8 cellular contexts compared by ENCODE assay signal in the genomic region with DNA sequence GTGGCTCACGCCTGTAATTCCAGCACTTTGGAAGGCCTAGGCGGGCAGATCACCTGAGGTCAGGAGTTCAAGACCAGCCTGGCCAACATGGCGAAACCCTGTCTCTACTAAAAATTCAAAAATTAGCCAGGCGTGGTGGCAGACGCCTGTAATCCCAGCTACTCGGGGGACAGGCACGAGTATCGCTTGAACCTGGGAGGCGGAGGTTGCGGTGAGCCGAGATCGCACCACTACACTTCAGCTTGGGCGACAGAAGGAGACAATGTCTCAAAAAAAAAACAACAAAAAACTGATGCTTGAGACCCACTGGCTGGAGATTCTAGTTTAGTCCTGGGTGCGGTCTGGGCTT. TPM values are rescaled to one million over a fixed set of nuclear protein-coding genes. Genes with fewer than 3 reads are reported as not detected.
DNase-seq lines count a peak whose midpoint lies in the region; ATAC-seq, FAIRE-seq and TF ChIP-seq lines count a peak whose summit lies in the region.
"Not testable (repeated sequence)": the region's sequence is repeated elsewhere in the genome, so short reads cannot be mapped to it uniquely, and the experiment has no call there.

No MANE protein-coding gene starts in this region.

- not testable (repeated sequence) for H3K36me3 Mint-ChIP-seq in CD4-positive, alpha-beta T cell (ENCODE audit: low read depth); IgD-negative memory B cell; astrocyte (ENCODE audit: low read depth, unreplicated experiment); osteocyte (ENCODE audit: unreplicated experiment)

- H3K36me3 ChIP-seq in WERI-Rb-1; astrocyte (ENCODE audit: insufficient read depth, low read length); HepG2 (replicated peaks in 1 of 2; ENCODE audit: control insufficient read depth in 1 of 2, insufficient read depth in 2 of 2, low read length in 2 of 2); thoracic aorta: not testable (repeated sequence)

- peaks cover 43% of the 10 kb centered on the region for H3K79me2 ChIP-seq in astrocyte (ENCODE audit: insufficient read depth, low read length)
- peaks cover 31% of the 10 kb centered on the region for H3K79me2 ChIP-seq in HepG2 (ENCODE audit: insufficient read depth, low read length)

- not testable (repeated sequence) for H3K4me1 ChIP-seq in astrocyte (ENCODE audit: insufficient read depth, low read length); thoracic aorta (ENCODE audit: control insufficient read depth in 1 of 2, low read depth in 2 of 2)
- H3K4me1 ChIP-seq in HepG2 (ENCODE audit: insufficient read depth, low read length): peaks cover 10% of the 10 kb centered on the region; the same call in 1 of the 2 replicates

- peak overlapping the region; percentile 99 for H3K9ac ChIP-seq in astrocyte (ENCODE audit: low read length)
- peak overlapping the region; percentile 47 for H3K9ac ChIP-seq in HepG2 (ENCODE audit: insufficient read depth, low read depth, low read length)

- POLR2A ChIA-PET in CD4-positive, alpha-beta T cell (lab: Charles Lee): interaction anchor here (1.0 to 5.9 kb wide), 3 partner anchors 23 to 76 kb away, joined by 4 to 50 read pairs (median 8); a partner anchor contains a TSS
- POLR2A ChIA-PET in HepG2 (lab: Yijun Ruan, JAX): interaction anchor here (0.7 to 1.6 kb wide), 7 partner anchors 27 to 164 kb away, joined by 3 to 12 read pairs (median 6); a partner anchor contains a TSS

- ATAC-seq in CD4-positive, alpha-beta T cell (ENCODE audit: poor library complexity); HepG2; thoracic aorta (ENCODE audit: insufficient number of reproducible peaks, low FRiP score, low read depth): not testable (repeated sequence)

- peaks cover 29% of the 10 kb centered on the region for H3K4me1 Mint-ChIP-seq in CD4-positive, alpha-beta T cell (ENCODE audit: low read depth)
- H3K4me1 Mint-ChIP-seq in IgD-negative memory B cell (peaks cover 10 to 19% (median 14%) of the 10 kb centered on the region in 3 donors), osteocyte (ENCODE audit: unreplicated experiment) (peaks cover 24% of the 10 kb centered on the region)
- H3K4me1 Mint-ChIP-seq in astrocyte (ENCODE audit: low read depth, unreplicated experiment): not testable (repeated sequence)

- H3K9me3 ChIP-seq in CD4-positive, alpha-beta T cell (ENCODE audit: control insufficient read depth, low read length); WERI-Rb-1 (ENCODE audit: severe bottlenecking); astrocyte (ENCODE audit: insufficient read depth, low read depth, low read length); HepG2 (ENCODE audit: low read length); thoracic aorta: not testable (repeated sequence)

- H3K4me3 ChIP-seq in WERI-Rb-1 (ENCODE audit: low read depth, low read length): peak overlapping the region; percentile 70
- H3K4me3 ChIP-seq in astrocyte (ENCODE audit: insufficient read depth, low read depth, low read length): not testable (repeated sequence)
- H3K4me3 ChIP-seq in epithelial cell of proximal tubule (ENCODE audit: low read depth, low read length): peak overlapping the region; percentile 71
- H3K4me3 ChIP-seq in HepG2 (replicated peaks in 1 of 3; ENCODE audit: insufficient read depth in 1 of 3, low read depth in 2 of 3, low read length in 3 of 3): peak overlapping the region in 2 of 3 experiments; percentile 4 to 79; a peak in 2 of 6 replicates
- H3K4me3 ChIP-seq in thoracic aorta: peak overlapping the region; percentile 89

- H3K27me3 ChIP-seq in CD4-positive, alpha-beta T cell (ENCODE audit: control insufficient read depth, insufficient read depth, low read length); WERI-Rb-1 (ENCODE audit: insufficient read depth, low read depth, severe bottlenecking); astrocyte (ENCODE audit: insufficient read depth, low read length); HepG2 (ENCODE audit: control insufficient read depth in 1 of 2, insufficient read depth in 2 of 2, low read length in 2 of 2); thoracic aorta (replicated peaks; ENCODE audit: insufficient read depth): not testable (repeated sequence)

- WGBS in HepG2 (ENCODE audit: low lambda C conversion rate): 74% methylated on average over 11 of the region's 14 CpGs

- H3K9me3 Mint-ChIP-seq in CD4-positive, alpha-beta T cell; IgD-negative memory B cell; astrocyte (ENCODE audit: unreplicated experiment); osteocyte (ENCODE audit: unreplicated experiment): not testable (repeated sequence)

- peak overlapping the region; percentile 87 for H3K27ac Mint-ChIP-seq in CD4-positive, alpha-beta T cell
- peak overlapping the region; percentile 84 to 92 (median 90) for H3K27ac Mint-ChIP-seq in IgD-negative memory B cell
- H3K27ac Mint-ChIP-seq in astrocyte (ENCODE audit: unreplicated experiment): peak overlapping the region; percentile 85
- peak overlapping the region; percentile 97 for H3K27ac Mint-ChIP-seq in osteocyte (ENCODE audit: unreplicated experiment)

- TF ChIP-seq CTCF in CD4-positive, alpha-beta T cell (IDR thresholded peaks at IDR 0.05); WERI-Rb-1 (IDR thresholded peaks at IDR 0.05; ENCODE audit: low read depth, low read length); astrocyte (IDR thresholded peaks at IDR 0.05; ENCODE audit: insufficient read depth, low read depth, low read length); epithelial cell of proximal tubule (conservative IDR thresholded peaks at IDR 0.05; ENCODE audit: low read depth, low read length); HepG2 (CRISPR knock-in tag; IDR thresholded peaks at IDR 0.05); osteocyte (IDR thresholded peaks at IDR 0.05); thoracic aorta (IDR thresholded peaks at IDR 0.05): not testable (repeated sequence)

- not testable (repeated sequence) for FAIRE-seq in astrocyte (lab: Jason Lieb, UNC); HepG2 (lab: Jason Lieb, UNC)

- H2AFZ ChIP-seq in astrocyte (ENCODE audit: low read depth, low read length): peak overlapping the region; percentile 47
- H2AFZ ChIP-seq in HepG2 (ENCODE audit: low read length): not testable (repeated sequence)

- peaks cover 28% of the 10 kb centered on the region for H4K20me1 ChIP-seq in astrocyte (ENCODE audit: insufficient read depth, low read length)
- not testable (repeated sequence) for H4K20me1 ChIP-seq in HepG2 (ENCODE audit: insufficient read depth, low read length)

- TF ChIP-seq POLR2A in HepG2 (IDR thresholded peaks at IDR 0.05; ENCODE audit: insufficient read depth in 1 of 2, low read depth in 2 of 2, low read length in 2 of 2): not testable (repeated sequence)

- in situ Hi-C loops in HepG2 (cut with HindIII; ENCODE audit: extremely low pct_ligation_motif_present, low pct_unique_long_range_greater_than_20kb): not testable (repeated sequence)

- H3K27ac ChIP-seq in CD4-positive, alpha-beta T cell (ENCODE audit: low read depth, low read length): not testable (repeated sequence)
- peak overlapping the region; percentile 54 for H3K27ac ChIP-seq in WERI-Rb-1
- H3K27ac ChIP-seq in astrocyte (ENCODE audit: low read depth, low read length): peak overlapping the region; percentile 96
- H3K27ac ChIP-seq in HepG2 (ENCODE audit: extremely low read length, insufficient read depth, low read length): peak overlapping the region; percentile 62
- H3K27ac ChIP-seq in thoracic aorta: peak overlapping the region; percentile 84 to 98

- TF ChIP-seq EP300 in HepG2 (IDR thresholded peaks at IDR 0.05; ENCODE audit: low read depth in 2 of 2, low read length in 2 of 2); HepG2 (CRISPR knock-in tag; IDR thresholded peaks at IDR 0.05; ENCODE audit: borderline replicate concordance): not testable (repeated sequence)

- BruUV-seq in HepG2 (replicated peaks; lab: Mats Ljungman, UMichigan): not testable (repeated sequence)

- H3K4me3 Mint-ChIP-seq in CD4-positive, alpha-beta T cell: peak overlapping the region; percentile 93
- H3K4me3 Mint-ChIP-seq in IgD-negative memory B cell: peak overlapping the region; percentile 87 to 97 (median 94)
- H3K4me3 Mint-ChIP-seq in astrocyte (ENCODE audit: unreplicated experiment): peak overlapping the region; percentile 75
- peak overlapping the region; percentile 86 for H3K4me3 Mint-ChIP-seq in osteocyte (ENCODE audit: unreplicated experiment)

- not testable (repeated sequence) for DNase-seq in CD4-positive, alpha-beta T cell; WERI-Rb-1; astrocyte (ENCODE audit: low read depth); epithelial cell of proximal tubule (ENCODE audit: low read depth); HepG2 (ENCODE audit: low spot score); osteocyte (ENCODE audit: extremely low spot score, unreplicated experiment); thoracic aorta (ENCODE audit: low spot score)

- intact Hi-C loops in CD4-positive, alpha-beta T cell (cut with DNase I, micrococcal nuclease): loop anchor here (5.0 kb wide), 1 partner anchor 39 kb away; a partner anchor contains a TSS
- intact Hi-C loops in HepG2 (cut with micrococcal nuclease; ENCODE audit: unreplicated experiment): not testable (repeated sequence)

- H3K4me2 ChIP-seq in astrocyte (ENCODE audit: low read length): peak overlapping the region; percentile 95
- peak overlapping the region; percentile 73 for H3K4me2 ChIP-seq in HepG2 (ENCODE audit: low read depth, low read length)

- CTCF ChIA-PET in CD4-positive, alpha-beta T cell (lab: Charles Lee): interaction anchor here (0.9 to 1.0 kb wide), 2 partner anchors 40 to 164 kb away, joined by 3 read pairs; a partner anchor contains a TSS
- CTCF ChIA-PET in HepG2 (lab: Yijun Ruan, JAX; ENCODE audit: low intra/inter-chr PET ratio, low total read pairs): not testable (repeated sequence)

- not testable (repeated sequence) for H3K27me3 Mint-ChIP-seq in CD4-positive, alpha-beta T cell; IgD-negative memory B cell; astrocyte (ENCODE audit: low read depth, unreplicated experiment); osteocyte (ENCODE audit: unreplicated experiment)

- TF ChIP-seq RAD21 in HepG2 (CRISPR knock-in tag; IDR thresholded peaks at IDR 0.05): not testable (repeated sequence)

RNA-seq across cellular contexts. Expression of a gene that starts 0.5 kb away (rescaled TPM):
- total RNA-seq in CD4-positive, alpha-beta T cell: 10 to 100 TPM; 14.8 to 16.2 TPM
- polyA plus RNA-seq in IgD-negative memory B cell: 18.2 TPM
- total RNA-seq in astrocyte: 55.7 and 59.6 TPM in 2 replicates
- 56.3 and 59.0 TPM in 2 replicates for total RNA-seq in epithelial cell of proximal tubule
- total RNA-seq in HepG2 (2016; rRNA removed; fragmentation: Illumina TruSeq; extraction: Trizol): 35.1 and 36.9 TPM in 2 replicates
- 9.2 and 9.7 TPM in 2 replicates for total RNA-seq in HepG2 (2016; cell fraction: cytosol; rRNA removed; fragmentation: Illumina TruSeq; extraction: Trizol; ENCODE audit: low read depth)
- total RNA-seq in HepG2 (2016; cell fraction: insoluble cytoplasmic fraction; rRNA removed; fragmentation: Illumina TruSeq; extraction: Trizol): 34.3 and 34.8 TPM in 2 replicates
- total RNA-seq in HepG2 (2016; cell fraction: membrane; rRNA removed; fragmentation: Illumina TruSeq; extraction: Trizol): 9.3 and 11.4 TPM in 2 replicates
- 35.5 and 38.1 TPM in 2 replicates for total RNA-seq in HepG2 (2016; cell fraction: nucleus; rRNA removed; fragmentation: Illumina TruSeq; extraction: Trizol)
- polyA plus RNA-seq in HepG2 (2011; rRNA removed): 28.7 and 33.3 TPM in 2 replicates
- 13.6 and 18.4 TPM in 2 replicates for polyA plus RNA-seq in HepG2 (2011; cell fraction: cytosol; rRNA removed)
- polyA plus RNA-seq in HepG2 (2011; cell fraction: nucleus; rRNA removed): 46.5 and 58.9 TPM in 2 replicates
- 21.9 and 23.2 TPM in 2 replicates for polyA plus RNA-seq in HepG2 (2012)
- 3.1 and 3.8 TPM in 2 replicates for polyA plus RNA-seq in HepG2 (2016; cell fraction: cytosol; fragmentation: Illumina TruSeq; extraction: Trizol; ENCODE audit: low read depth)
- polyA plus RNA-seq in HepG2 (2016; cell fraction: insoluble cytoplasmic fraction; fragmentation: Illumina TruSeq; extraction: Trizol; ENCODE audit: low read depth): 26.2 and 26.3 TPM in 2 replicates
- polyA plus RNA-seq in HepG2 (2016; cell fraction: membrane; fragmentation: Illumina TruSeq; extraction: Trizol; ENCODE audit: low read depth): 5.8 and 5.9 TPM in 2 replicates
- polyA plus RNA-seq in HepG2 (2016; cell fraction: nucleus; fragmentation: Illumina TruSeq; extraction: Trizol; ENCODE audit: insufficient read depth, low read depth): 71.1 and 73.9 TPM in 2 replicates
- polyA minus RNA-seq in HepG2 (2011; rRNA and poly(A)+ RNA removed; ENCODE audit: low replicate concordance): 21.3 and 33.6 TPM in 2 replicates
- polyA minus RNA-seq in HepG2 (2011; cell fraction: cytosol; rRNA and poly(A)+ RNA removed): 14.2 and 15.7 TPM in 2 replicates
- 34.6 and 40.5 TPM in 2 replicates for polyA minus RNA-seq in HepG2 (2011; cell fraction: nucleus; rRNA and poly(A)+ RNA removed)
- total RNA-seq in osteocyte: 53.8 and 57.9 TPM in 2 replicates
- 10 to 100 TPM; 57.7 to 62.5 TPM for total RNA-seq in thoracic aorta

RNA-seq across cellular contexts. Expression of a gene that starts 39.4 kb away (rescaled TPM):
- 100 to 1,000 TPM; 305 to 312 TPM for total RNA-seq in CD4-positive, alpha-beta T cell
- polyA plus RNA-seq in IgD-negative memory B cell: 206 TPM
- 202 and 224 TPM in 2 replicates for total RNA-seq in astrocyte
- total RNA-seq in epithelial cell of proximal tubule: 191 and 1,141 TPM in 2 replicates
- 216 and 237 TPM in 2 replicates for total RNA-seq in HepG2 (2016; rRNA removed; fragmentation: Illumina TruSeq; extraction: Trizol)
- total RNA-seq in HepG2 (2016; cell fraction: cytosol; rRNA removed; fragmentation: Illumina TruSeq; extraction: Trizol; ENCODE audit: low read depth): 71.5 and 78.9 TPM in 2 replicates
- 224 and 242 TPM in 2 replicates for total RNA-seq in HepG2 (2016; cell fraction: insoluble cytoplasmic fraction; rRNA removed; fragmentation: Illumina TruSeq; extraction: Trizol)
- total RNA-seq in HepG2 (2016; cell fraction: membrane; rRNA removed; fragmentation: Illumina TruSeq; extraction: Trizol): 183 and 209 TPM in 2 replicates
- 221 and 242 TPM in 2 replicates for total RNA-seq in HepG2 (2016; cell fraction: nucleus; rRNA removed; fragmentation: Illumina TruSeq; extraction: Trizol)
- 1,213 and 1,243 TPM in 2 replicates for polyA plus RNA-seq in HepG2 (2011; rRNA removed)
- polyA plus RNA-seq in HepG2 (2011; cell fraction: cytosol; rRNA removed): 501 and 788 TPM in 2 replicates
- polyA plus RNA-seq in HepG2 (2011; cell fraction: nucleus; rRNA removed): 2,273 and 3,133 TPM in 2 replicates
- polyA plus RNA-seq in HepG2 (2012): 931 and 961 TPM in 2 replicates
- polyA plus RNA-seq in HepG2 (2016; cell fraction: cytosol; fragmentation: Illumina TruSeq; extraction: Trizol; ENCODE audit: low read depth): 82.9 and 86.6 TPM in 2 replicates
- polyA plus RNA-seq in HepG2 (2016; cell fraction: insoluble cytoplasmic fraction; fragmentation: Illumina TruSeq; extraction: Trizol; ENCODE audit: low read depth): 238 and 267 TPM in 2 replicates
- polyA plus RNA-seq in HepG2 (2016; cell fraction: membrane; fragmentation: Illumina TruSeq; extraction: Trizol; ENCODE audit: low read depth): 166 and 177 TPM in 2 replicates
- polyA plus RNA-seq in HepG2 (2016; cell fraction: nucleus; fragmentation: Illumina TruSeq; extraction: Trizol; ENCODE audit: insufficient read depth, low read depth): 367 and 400 TPM in 2 replicates
- polyA minus RNA-seq in HepG2 (2011; rRNA and poly(A)+ RNA removed; ENCODE audit: low replicate concordance): 38.8 and 128 TPM in 2 replicates
- 149 and 175 TPM in 2 replicates for polyA minus RNA-seq in HepG2 (2011; cell fraction: cytosol; rRNA and poly(A)+ RNA removed)
- polyA minus RNA-seq in HepG2 (2011; cell fraction: nucleus; rRNA and poly(A)+ RNA removed): 734 and 963 TPM in 2 replicates
- 216 and 234 TPM in 2 replicates for total RNA-seq in osteocyte
- total RNA-seq in thoracic aorta: 100 to 1,000 TPM; 660 to 763 TPM
